In the genomic region with DNA sequence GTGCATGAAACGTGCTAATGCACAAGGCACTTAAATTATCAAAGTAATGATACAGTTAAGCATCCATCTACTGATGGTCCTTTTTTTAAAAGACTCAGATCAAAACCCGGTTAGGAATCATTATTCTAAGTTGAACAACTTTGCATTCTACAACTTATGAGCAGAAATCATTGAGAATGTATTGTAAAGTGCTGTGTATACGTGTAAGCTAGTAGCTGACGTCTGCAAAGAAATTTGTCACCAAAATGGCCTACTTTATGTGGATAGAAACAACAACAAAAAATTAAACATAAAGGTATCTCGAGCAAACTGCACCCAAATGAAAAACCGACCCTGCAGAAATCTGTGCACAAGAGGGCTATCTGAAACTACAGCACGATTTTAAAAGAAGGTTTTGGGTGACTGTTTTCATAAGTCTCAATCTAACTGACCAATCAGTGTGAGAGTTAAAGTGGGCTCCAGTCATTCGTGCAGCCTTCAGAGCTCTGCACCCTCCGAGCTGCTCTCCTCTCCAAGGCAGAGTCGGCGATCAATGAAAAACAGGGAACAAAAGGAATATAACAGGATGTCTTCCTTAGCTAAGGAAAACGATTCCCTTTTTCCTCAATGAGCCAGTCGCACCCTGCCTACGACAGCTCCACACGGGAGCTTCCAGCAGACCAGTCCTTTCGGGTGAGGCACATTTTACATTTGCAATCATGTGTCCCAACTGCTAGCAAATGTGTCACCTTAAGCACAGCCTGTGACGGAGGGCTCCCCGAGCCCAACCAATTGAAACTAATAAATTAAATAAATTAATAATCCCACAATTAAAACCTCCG, we compare ENCODE assay signal across 8 cellular contexts.
DNase-seq lines count a peak whose midpoint lies in the region; ATAC-seq and TF ChIP-seq lines count a peak whose summit lies in the region.

No MANE protein-coding gene starts in this region.

- H3K79me2 ChIP-seq in GM23338 (replicated peaks; ENCODE audit: insufficient read depth): peaks cover 56% of the 10 kb centered on the region
- H3K79me2 ChIP-seq in neural progenitor cell (ENCODE audit: low read depth): peaks cover 27% of the 10 kb centered on the region

- H4K20me1 ChIP-seq in GM23338 (replicated peaks; ENCODE audit: insufficient read depth): no peaks in the 10 kb centered on the region
- no peaks in the 10 kb centered on the region for H4K20me1 ChIP-seq in neural progenitor cell (ENCODE audit: low read depth)

- H3K9ac ChIP-seq in neural progenitor cell: no peak overlapping the region

- TF ChIP-seq CTCF in GM23338 (conservative IDR thresholded peaks at IDR 0.05; ENCODE audit: low read depth in 2 of 2): no peak
- TF ChIP-seq CTCF in neural progenitor cell (IDR thresholded peaks at IDR 0.05): no peak

- peak overlapping the region; percentile 64 for H3K27ac Mint-ChIP-seq in GM23338
- H3K27ac Mint-ChIP-seq in activated naive CD4-positive, alpha-beta T cell treated with anti-CD3 and anti-CD28 coated beads, Interleukin-2, amount 50 U/mL, for 24 hours: peak overlapping the region; percentile 94
- H3K27ac Mint-ChIP-seq in neural progenitor cell: no peak overlapping the region

- H3F3A ChIP-seq in GM23338 (replicated peaks; ENCODE audit: low read depth) (0 out of 2 replicates have a peak, but pooled peaks cover 19% of the 10 kb centered on the region), neural progenitor cell (ENCODE audit: low read depth) (peaks cover 25% of the 10 kb centered on the region)

- peak overlapping the region; percentile 84 for H3K4me2 ChIP-seq in GM23338
- peak overlapping the region; percentile 98 for H3K4me2 ChIP-seq in neural progenitor cell

- H3K9me3 Mint-ChIP-seq in GM23338: no peaks in the 10 kb centered on the region
- no peaks in the 10 kb centered on the region for H3K9me3 Mint-ChIP-seq in activated naive CD4-positive, alpha-beta T cell treated with anti-CD3 and anti-CD28 coated beads, Interleukin-2, amount 50 U/mL, for 24 hours
- H3K9me3 Mint-ChIP-seq in neural progenitor cell: no peaks in the 10 kb centered on the region

- H3K27ac ChIP-seq in GM23338 (ENCODE audit: low read depth) (peak overlapping the region; percentile 93), neural progenitor cell (no peak overlapping the region)

- peaks cover 9% of the 10 kb centered on the region for H3K27me3 Mint-ChIP-seq in GM23338 (ENCODE audit: insufficient read depth, low read depth, poor library complexity)
- no peaks in the 10 kb centered on the region for H3K27me3 Mint-ChIP-seq in activated naive CD4-positive, alpha-beta T cell treated with anti-CD3 and anti-CD28 coated beads, Interleukin-2, amount 50 U/mL, for 24 hours
- H3K27me3 Mint-ChIP-seq in neural progenitor cell (ENCODE audit: insufficient read depth, low read depth): peaks cover 9% of the 10 kb centered on the region

- no peaks in the 10 kb centered on the region for H3K27me3 ChIP-seq in GM23338 (ENCODE audit: insufficient read depth)
- H3K27me3 ChIP-seq in neural progenitor cell: peaks cover 26% of the 10 kb centered on the region

- no peaks in the 10 kb centered on the region for H3K9me3 ChIP-seq in neural progenitor cell (ENCODE audit: low read depth)

- H3K4me3 ChIP-seq in GM23338: peak overlapping the region; percentile 67
- peak overlapping the region; percentile 85 for H3K4me3 ChIP-seq in neural progenitor cell

- no peaks in the 10 kb centered on the region for H3K36me3 ChIP-seq in GM23338 (ENCODE audit: insufficient read depth)
- no peaks in the 10 kb centered on the region for H3K36me3 ChIP-seq in neural progenitor cell

- peak overlapping the region; percentile 95 for H3K4me3 Mint-ChIP-seq in GM23338
- peak overlapping the region; percentile 95 for H3K4me3 Mint-ChIP-seq in activated naive CD4-positive, alpha-beta T cell treated with anti-CD3 and anti-CD28 coated beads, Interleukin-2, amount 50 U/mL, for 24 hours
- peak overlapping the region; percentile 92 for H3K4me3 Mint-ChIP-seq in neural progenitor cell

- H3K4me1 ChIP-seq in GM23338 (ENCODE audit: insufficient read depth) (peaks cover 54% of the 10 kb centered on the region), neural progenitor cell (peaks cover 55% of the 10 kb centered on the region)

- H3K36me3 Mint-ChIP-seq in GM23338 (ENCODE audit: low read depth): peaks cover 3% of the 10 kb centered on the region; the same call in 2 of the 3 replicates
- peaks cover 3% of the 10 kb centered on the region for H3K36me3 Mint-ChIP-seq in activated naive CD4-positive, alpha-beta T cell treated with anti-CD3 and anti-CD28 coated beads, Interleukin-2, amount 50 U/mL, for 24 hours
- no peaks in the 10 kb centered on the region for H3K36me3 Mint-ChIP-seq in neural progenitor cell

- DNase-seq in GDM1 (lab: John Stamatoyannopoulos, UW): peak; percentile 22
- DNase-seq in GM23338 (ENCODE audit: low spot score): peak; percentile 68
- DNase-seq in NCI-H446 treated with DMSO at 0.1 percent for 48 hours (lab: John Stamatoyannopoulos, UW): peak; percentile 11
- DNase-seq in globus pallidus (ENCODE audit: low spot score): peak; percentile 64
- peak; percentile 60 for DNase-seq in neural progenitor cell (ENCODE audit: low spot score)
- DNase-seq in ureter (ENCODE audit: low spot score): no peak

- no peaks in the 10 kb centered on the region for H3K9me2 ChIP-seq in GM23338 (ENCODE audit: insufficient read depth)

- no peak overlapping the region for H2AFZ ChIP-seq in GM23338
- peak overlapping the region; percentile 86 for H2AFZ ChIP-seq in neural progenitor cell (replicated peaks)

- peaks cover 72% of the 10 kb centered on the region for H3K4me1 Mint-ChIP-seq in GM23338
- peaks cover 80% of the 10 kb centered on the region for H3K4me1 Mint-ChIP-seq in activated naive CD4-positive, alpha-beta T cell treated with anti-CD3 and anti-CD28 coated beads, Interleukin-2, amount 50 U/mL, for 24 hours
- peaks cover 44% of the 10 kb centered on the region for H3K4me1 Mint-ChIP-seq in neural progenitor cell

- ATAC-seq in GM23338 (peak; percentile 17; the same call in 2 of the 3 replicates), GM19452 (IDR thresholded peaks at IDR 0.05; ENCODE audit: unreplicated experiment) (no peak)

TF ChIP-seq in GM23338, 12 proteins besides CTCF, POLR2A, EP300 and RAD21:
- TF ChIP-seq, protein P1, sequence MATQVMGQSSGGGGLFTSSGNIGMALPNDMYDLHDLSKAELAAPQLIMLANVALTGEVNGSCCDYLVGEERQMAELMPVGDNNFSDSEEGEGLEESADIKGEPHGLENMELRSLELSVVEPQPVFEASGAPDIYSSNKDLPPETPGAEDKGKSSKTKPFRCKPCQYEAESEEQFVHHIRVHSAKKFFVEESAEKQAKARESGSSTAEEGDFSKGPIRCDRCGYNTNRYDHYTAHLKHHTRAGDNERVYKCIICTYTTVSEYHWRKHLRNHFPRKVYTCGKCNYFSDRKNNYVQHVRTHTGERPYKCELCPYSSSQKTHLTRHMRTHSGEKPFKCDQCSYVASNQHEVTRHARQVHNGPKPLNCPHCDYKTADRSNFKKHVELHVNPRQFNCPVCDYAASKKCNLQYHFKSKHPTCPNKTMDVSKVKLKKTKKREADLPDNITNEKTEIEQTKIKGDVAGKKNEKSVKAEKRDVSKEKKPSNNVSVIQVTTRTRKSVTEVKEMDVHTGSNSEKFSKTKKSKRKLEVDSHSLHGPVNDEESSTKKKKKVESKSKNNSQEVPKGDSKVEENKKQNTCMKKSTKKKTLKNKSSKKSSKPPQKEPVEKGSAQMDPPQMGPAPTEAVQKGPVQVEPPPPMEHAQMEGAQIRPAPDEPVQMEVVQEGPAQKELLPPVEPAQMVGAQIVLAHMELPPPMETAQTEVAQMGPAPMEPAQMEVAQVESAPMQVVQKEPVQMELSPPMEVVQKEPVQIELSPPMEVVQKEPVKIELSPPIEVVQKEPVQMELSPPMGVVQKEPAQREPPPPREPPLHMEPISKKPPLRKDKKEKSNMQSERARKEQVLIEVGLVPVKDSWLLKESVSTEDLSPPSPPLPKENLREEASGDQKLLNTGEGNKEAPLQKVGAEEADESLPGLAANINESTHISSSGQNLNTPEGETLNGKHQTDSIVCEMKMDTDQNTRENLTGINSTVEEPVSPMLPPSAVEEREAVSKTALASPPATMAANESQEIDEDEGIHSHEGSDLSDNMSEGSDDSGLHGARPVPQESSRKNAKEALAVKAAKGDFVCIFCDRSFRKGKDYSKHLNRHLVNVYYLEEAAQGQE (IDR thresholded peaks at IDR 0.05; ENCODE audit: unreplicated experiment): no peak
- TF ChIP-seq POLR2AphosphoS5 (IDR thresholded peaks at IDR 0.05; ENCODE audit: low read depth): peak; percentile 58
